Comparison of ENCODE assay signal across 16 cellular contexts in genomic region chr20:17589161-17589834, GRCh38. TPM values are rescaled to one million over a fixed set of nuclear protein-coding genes. Genes with fewer than 3 reads are reported as not detected.
A peak's percentile ranks its signal among the peaks of the same experiment; 100 is the strongest.
DNase-seq lines count a peak whose midpoint lies in the region; ATAC-seq and TF ChIP-seq lines count a peak whose summit lies in the region.
"Had no signal": no experiment of that assay in that cellular context is flagged by ENCODE, and none has a peak within 500 bp of the region (broad histone marks: within the 10 kb centered on the region; RNA-seq: fewer than 3 reads in every experiment).

No MANE protein-coding gene starts in this region.

- WGBS in prostate gland: 67% methylated on average over 8 of the region's 8 CpGs

- no peak for TF ChIP-seq POLR2A in prostate gland (IDR thresholded peaks at IDR 0.05)

- H3K4me1 ChIP-seq in prostate gland (replicated peaks): peaks cover 11% of the 10 kb centered on the region

- TF ChIP-seq CTCF in prostate gland (IDR thresholded peaks at IDR 0.05): no peak

- peak overlapping the region; percentile 35 to 57 for H3K27ac ChIP-seq in prostate gland
- H3K27ac ChIP-seq: ovary, WERI-Rb-1 had no signal

- no peaks in the 10 kb centered on the region for H3K27me3 ChIP-seq in prostate gland (replicated peaks; ENCODE audit: insufficient read depth)
- H3K27me3 ChIP-seq: ovary had no signal

- no peaks in the 10 kb centered on the region for H3K36me3 ChIP-seq in prostate gland
- H3K36me3 ChIP-seq: ovary had no signal

- intact Hi-C loops in Right ventricle myocardium superior (cut with DNase I): no loop called here
- intact Hi-C loops in prostate gland (cut with DNase I): no loop called here

- H3K4me3 ChIP-seq in prostate gland: no peak overlapping the region
- H3K4me3 ChIP-seq: ovary had no signal

- no peaks in the 10 kb centered on the region for H3K9me3 ChIP-seq in prostate gland
- H3K9me3 ChIP-seq: ovary had no signal

- ATAC-seq in Right ventricle myocardium superior (ENCODE audit: poor library complexity) (peak; percentile 47), GM21528 (IDR thresholded peaks at IDR 0.05; ENCODE audit: low FRiP score, unreplicated experiment) (no peak)

- DNase-seq in AG20443 (ENCODE audit: low spot score): peak; percentile 22
- peak; percentile 39 for DNase-seq in NCI-H69 (lab: John Stamatoyannopoulos, UW)
- DNase-seq in Right ventricle myocardium superior: no peak
- DNase-seq in prostate gland (ENCODE audit: low spot score): no peak
- no peak for DNase-seq in NCI-H510A treated with DMSO at 0.1 percent for 48 hours (lab: John Stamatoyannopoulos, UW)
- no peak for DNase-seq in activated naive CD4-positive, alpha-beta T cell treated with anti-CD3 and anti-CD28 coated beads, Interleukin-2, amount 50 U/mL, for 16 hours
- DNase-seq in NCI-H2227 treated with DMSO at 0.1 percent for 48 hours (lab: John Stamatoyannopoulos, UW): no peak
- DNase-seq: ACHN; CD8-positive, alpha-beta memory T cell; DND-41; hippocampal formation; NCI-H1105; ovary; stimulated activated naive CD4-positive, alpha-beta T cell; WERI-Rb-1 had no signal

RNA-seq across cellular contexts. Expression of gene DSTN, which starts 19.4 kb away (rescaled TPM):
- total RNA-seq in Right ventricle myocardium superior (860 TPM), prostate gland (100 to 1,000 TPM; 284 to 559 TPM)

RNA-seq across cellular contexts. Expression of gene BFSP1, which starts 58.1 kb away (rescaled TPM):
- total RNA-seq in Right ventricle myocardium superior (0.73 TPM), prostate gland (1 to 10 TPM in 1 of 2 donors, under 1 TPM in 1; 0.27 to 6.9 TPM)

Comparison
In these comparisons a context has a peak if more than half of its experiments do, and no peak if none do; other contexts are left out.
1. DNase-seq: peak in AG20443 (single experiment) and NCI-H69 (single experiment); none in Right ventricle myocardium superior (single experiment), prostate gland (single experiment), NCI-H510A treated with DMSO at 0.1 percent for 48 hours (single experiment), activated naive CD4-positive, alpha-beta T cell treated with anti-CD3 and anti-CD28 coated beads, Interleukin-2, amount 50 U/mL, for 16 hours (single experiment) and NCI-H2227 treated with DMSO at 0.1 percent for 48 hours (single experiment).